ENCODE assay signal across 13 cellular contexts in genomic region chr1:212515329-212515760, GRCh38.
A peak's percentile ranks its signal among the peaks of the same experiment; 100 is the strongest.
DNase-seq lines count a peak whose midpoint lies in the region; ATAC-seq and TF ChIP-seq lines count a peak whose summit lies in the region.
"Had no signal": no experiment of that assay in that cellular context is flagged by ENCODE, and none has a peak within 500 bp of the region (broad histone marks: within the 10 kb centered on the region; RNA-seq: fewer than 3 reads in every experiment).

No MANE protein-coding gene starts in this region.

- H3K9me3 ChIP-seq in endodermal cell (ENCODE audit: control insufficient read depth, low read length), result no peaks in the 10 kb centered on the region
- H3K9me3 ChIP-seq in Caco-2, result no peaks in the 10 kb centered on the region
- H3K9me3 ChIP-seq in aorta (ENCODE audit: control insufficient read depth, low read length), result no peaks in the 10 kb centered on the region
- H3K9me3 ChIP-seq: colonic mucosa had no signal

- BruUV-seq in Caco-2 (replicated peaks; lab: Mats Ljungman, UMichigan), result no TSS peak

- H3K27ac Mint-ChIP-seq in endodermal cell, result peak overlapping the region; percentile 75
- no peak overlapping the region for H3K27ac Mint-ChIP-seq in Caco-2 (ENCODE audit: unreplicated experiment)

- H3K27ac ChIP-seq in endodermal cell (ENCODE audit: low read depth, low read length) (no peak overlapping the region), aorta (ENCODE audit: low read depth in 1 of 2, low read length in 2 of 2) (no peak overlapping the region)
- H3K27ac ChIP-seq: C4-2B, colonic mucosa, VCaP had no signal

- H3K4me1 ChIP-seq in endodermal cell (ENCODE audit: control insufficient read depth, insufficient read depth, low read length), result peaks cover 4% of the 10 kb centered on the region
- peaks cover 6% of the 10 kb centered on the region; the same call in 1 of the 2 replicates for H3K4me1 ChIP-seq in Caco-2
- no peaks in the 10 kb centered on the region for H3K4me1 ChIP-seq in aorta (ENCODE audit: control insufficient read depth in 1 of 2, insufficient read depth in 2 of 2, low read length in 2 of 2)

- CTCF ChIA-PET in Caco-2 (lab: Charles Lee), result interaction anchor here (0.7 kb wide), 1 partner anchor 60 kb away, joined by 3 read pairs; no protein-coding TSS in a partner anchor

- H3K36me3 ChIP-seq in endodermal cell (ENCODE audit: control insufficient read depth, insufficient read depth, low read length), result no peaks in the 10 kb centered on the region
- H3K36me3 ChIP-seq in Caco-2 (ENCODE audit: control insufficient read depth, insufficient read depth, low read length), result no peaks in the 10 kb centered on the region
- no peaks in the 10 kb centered on the region for H3K36me3 ChIP-seq in aorta (ENCODE audit: control insufficient read depth in 1 of 2, insufficient read depth in 2 of 2, low read length in 1 of 2)
- H3K36me3 ChIP-seq: colonic mucosa had no signal

- ATAC-seq in HG03378 (IDR thresholded peaks at IDR 0.05; ENCODE audit: unreplicated experiment), result no peak
- no peak for ATAC-seq in aorta (ENCODE audit: low FRiP score)

- no peaks in the 10 kb centered on the region for H3K9me3 Mint-ChIP-seq in endodermal cell
- no peaks in the 10 kb centered on the region for H3K9me3 Mint-ChIP-seq in Caco-2 (ENCODE audit: unreplicated experiment)

- H3K4me3 Mint-ChIP-seq in endodermal cell, result peak overlapping the region; percentile 41
- H3K4me3 Mint-ChIP-seq in Caco-2 (ENCODE audit: unreplicated experiment), result no peak overlapping the region

- no peaks in the 10 kb centered on the region for H3K27me3 ChIP-seq in endodermal cell (ENCODE audit: control insufficient read depth, insufficient read depth, low read length, poor library complexity, severe bottlenecking)
- H3K27me3 ChIP-seq in Caco-2 (replicated peaks; ENCODE audit: control insufficient read depth, insufficient read depth, low read length), result no peaks in the 10 kb centered on the region
- no peaks in the 10 kb centered on the region for H3K27me3 ChIP-seq in aorta (ENCODE audit: control insufficient read depth in 1 of 2, insufficient read depth in 2 of 2, low read length in 1 of 2)
- H3K27me3 ChIP-seq: colonic mucosa had no signal

- intact Hi-C loops in Caco-2 (cut with micrococcal nuclease; ENCODE audit: unreplicated experiment) (no loop called here), aorta (cut with DNase I) (loop anchor here in 1 of 2 donors (5.0 kb wide), 1 partner anchor 42 kb away; no protein-coding TSS in a partner anchor)

- DNase-seq in GM10266 (ENCODE audit: extremely low spot score) (peak; percentile 28), NCI-H2171 treated with DMSO at 0.1 percent for 48 hours (lab: John Stamatoyannopoulos, UW) (peak; percentile 84), endodermal cell (peak; percentile 87), retina (peak; percentile 68), Caco-2 (no peak), NAMALWA (ENCODE audit: low spot score) (no peak), aorta (no peak)
- DNase-seq: colonic mucosa, Karpas-422, NCI-H748 treated with DMSO at 0.1 percent for 48 hours had no signal

- POLR2A ChIA-PET in Caco-2 (lab: Charles Lee), result no interaction called here

- H3K4me3 ChIP-seq in endodermal cell (ENCODE audit: low read length), result no peak overlapping the region
- H3K4me3 ChIP-seq in Caco-2 (ENCODE audit: low read depth, low read length), result no peak overlapping the region
- no peak overlapping the region for H3K4me3 ChIP-seq in aorta (ENCODE audit: low read length in 2 of 2)

- no peaks in the 10 kb centered on the region for H3K36me3 Mint-ChIP-seq in endodermal cell (ENCODE audit: low read depth)
- H3K36me3 Mint-ChIP-seq in Caco-2 (ENCODE audit: insufficient read depth, unreplicated experiment), result no peaks in the 10 kb centered on the region

- 14 to 32% methylated on average over 10 to 12 of the region's 12 CpGs for WGBS in endodermal cell (ENCODE audit: insufficient coverage in 1 of 2, insufficient read length in 1 of 2), 2 experiments
- WGBS in aorta, 2 donors, result 89 to 91% methylated on average over 12 of the region's 12 CpGs

- H3K27me3 Mint-ChIP-seq in endodermal cell (ENCODE audit: insufficient read depth) (peaks cover 7% of the 10 kb centered on the region), Caco-2 (ENCODE audit: insufficient read depth, unreplicated experiment) (no peaks in the 10 kb centered on the region)

- H3K9ac ChIP-seq in endodermal cell (ENCODE audit: extremely low read depth, low read length, poor library complexity, severe bottlenecking), result no peak overlapping the region

- TF ChIP-seq CTCF in GM10266 (IDR thresholded peaks at IDR 0.05; ENCODE audit: control insufficient read depth, insufficient read depth, low read depth, missing control alignments) (no peak), endodermal cell (conservative IDR thresholded peaks at IDR 0.05) (no peak), Caco-2 (IDR thresholded peaks at IDR 0.05; ENCODE audit: insufficient read depth in 1 of 2, low read depth in 1 of 2, low read length in 1 of 2, severe bottlenecking in 1 of 2, unreplicated experiment in 1 of 2) (no peak)

- H3K4me1 Mint-ChIP-seq in endodermal cell (peaks cover 41% of the 10 kb centered on the region), Caco-2 (ENCODE audit: low read depth, unreplicated experiment) (peaks cover 10% of the 10 kb centered on the region)

Comparison
In these comparisons a context has a peak if more than half of its experiments do, and no peak if none do; other contexts are left out.
1. DNase-seq: peak in GM10266 (single experiment), NCI-H2171 treated with DMSO at 0.1 percent for 48 hours (single experiment), endodermal cell (single experiment) and retina (single experiment); none in Caco-2 (0 of 2), NAMALWA (single experiment) and aorta (0 of 2).